ENCODE assay signal across 12 cellular contexts in the genomic region with DNA sequence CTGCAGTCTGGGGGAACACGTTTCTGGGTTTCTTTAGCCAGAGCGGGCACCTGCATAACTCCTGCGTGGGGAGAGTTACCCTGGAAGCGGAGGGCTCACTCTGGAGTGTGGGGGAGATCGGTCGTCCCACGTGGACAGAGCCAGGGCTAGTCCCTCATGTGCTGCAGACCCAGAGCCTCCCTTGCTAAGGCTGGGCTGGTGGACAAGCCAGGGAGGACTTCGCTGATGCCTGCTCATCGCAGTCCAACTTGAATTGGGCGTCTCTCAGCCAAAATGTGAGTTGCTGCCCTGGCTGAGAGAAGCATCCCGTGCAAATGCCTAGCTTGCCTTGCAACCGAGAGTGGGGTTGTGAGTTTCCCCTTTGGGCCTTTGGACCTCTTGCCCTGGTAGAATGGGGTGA. TPM values are rescaled to one million over a fixed set of nuclear protein-coding genes. Genes with fewer than 3 reads are reported as not detected.
A peak's percentile ranks its signal among the peaks of the same experiment; 100 is the strongest.
DNase-seq lines count a peak whose midpoint lies in the region; TF ChIP-seq lines count a peak whose summit lies in the region.
"Had no signal": no experiment of that assay in that cellular context is flagged by ENCODE, and none has a peak within 500 bp of the region (broad histone marks: within the 10 kb centered on the region; RNA-seq: fewer than 3 reads in every experiment).

No MANE protein-coding gene starts in this region.

- no peak overlapping the region for H2AFZ ChIP-seq in neural progenitor cell (replicated peaks)

- H3K79me2 ChIP-seq in neural progenitor cell (ENCODE audit: low read depth), result no peaks in the 10 kb centered on the region

- H3K4me1 ChIP-seq in left ventricle myocardium inferior (peaks cover 45% of the 10 kb centered on the region), esophagus muscularis mucosa (peaks cover 19 to 55% (median 46%) of the 10 kb centered on the region in 4 donors), neural progenitor cell (no peaks in the 10 kb centered on the region), urinary bladder (ENCODE audit: insufficient read depth) (no peaks in the 10 kb centered on the region)

- H3K27ac Mint-ChIP-seq in neural progenitor cell, result no peak overlapping the region

- peak overlapping the region; percentile 83 for H3K27ac ChIP-seq in left ventricle myocardium inferior (replicated peaks)
- peak overlapping the region; percentile 94 to 97 (median 96) for H3K27ac ChIP-seq in esophagus muscularis mucosa (replicated peaks in 1 of 4)
- H3K27ac ChIP-seq in neural progenitor cell, result no peak overlapping the region
- H3K27ac ChIP-seq in urinary bladder (ENCODE audit: low read depth), result peak overlapping the region; percentile 44
- H3K27ac ChIP-seq: SK-N-MC had no signal

- no peaks in the 10 kb centered on the region for H3K9me3 Mint-ChIP-seq in neural progenitor cell

- no peaks in the 10 kb centered on the region for H3K36me3 ChIP-seq in left ventricle myocardium inferior
- H3K36me3 ChIP-seq in esophagus muscularis mucosa, result peaks cover 0 to 5% (median 0%) of the 10 kb centered on the region in 4 donors
- no peaks in the 10 kb centered on the region for H3K36me3 ChIP-seq in neural progenitor cell
- H3K36me3 ChIP-seq in urinary bladder (ENCODE audit: insufficient read depth), result no peaks in the 10 kb centered on the region

- no peak for DNase-seq in left ventricle myocardium inferior
- DNase-seq in cardiac septum (ENCODE audit: low spot score), result no peak
- no peak for DNase-seq in esophagus muscularis mucosa (ENCODE audit: extremely low spot score)
- no peak for DNase-seq in neural progenitor cell (ENCODE audit: low spot score)
- DNase-seq in SKM-1 (lab: John Stamatoyannopoulos, UW; ENCODE audit: unreplicated experiment), result no peak
- no peak for DNase-seq in amniotic stem cell (lab: John Stamatoyannopoulos, UW)
- DNase-seq in Kasumi-1 (lab: John Stamatoyannopoulos, UW), result no peak
- DNase-seq: CD4-positive, CD25-positive, alpha-beta regulatory T cell; central memory CD4-positive, alpha-beta T cell; NCI-H524 treated with DMSO at 0.1 percent for 48 hours had no signal

- 67% methylated on average over 6 of the region's 12 CpGs for WGBS in esophagus muscularis mucosa
- 26% methylated on average over 12 of the region's 12 CpGs for WGBS in urinary bladder

- TF ChIP-seq POLR2A in esophagus muscularis mucosa (IDR thresholded peaks at IDR 0.05; ENCODE audit: low read depth), result no peak

- no peak for TF ChIP-seq CTCF in left ventricle myocardium inferior (IDR thresholded peaks at IDR 0.05; ENCODE audit: borderline replicate concordance)
- TF ChIP-seq CTCF in esophagus muscularis mucosa (IDR thresholded peaks at IDR 0.05), result no peak
- TF ChIP-seq CTCF in neural progenitor cell (IDR thresholded peaks at IDR 0.05), result no peak

- H3F3A ChIP-seq in neural progenitor cell (ENCODE audit: low read depth), result no peaks in the 10 kb centered on the region

- H3K36me3 Mint-ChIP-seq in neural progenitor cell, result no peaks in the 10 kb centered on the region
- H3K36me3 Mint-ChIP-seq: CD4-positive, CD25-positive, alpha-beta regulatory T cell had no signal

- peak overlapping the region; percentile 89 for H3K4me3 Mint-ChIP-seq in neural progenitor cell

- no peaks in the 10 kb centered on the region for H4K20me1 ChIP-seq in neural progenitor cell (ENCODE audit: low read depth)

- H3K4me2 ChIP-seq in neural progenitor cell, result no peak overlapping the region

- TF ChIP-seq EP300 in esophagus muscularis mucosa (IDR thresholded peaks at IDR 0.05), result no peak

- H3K9me3 ChIP-seq in left ventricle myocardium inferior (replicated peaks) (no peaks in the 10 kb centered on the region), esophagus muscularis mucosa (no peaks in the 10 kb centered on the region), neural progenitor cell (ENCODE audit: low read depth) (no peaks in the 10 kb centered on the region)

- intact Hi-C loops in left ventricle myocardium inferior (cut with micrococcal nuclease) (no loop called here), cardiac septum (cut with DNase I) (no loop called here), esophagus muscularis mucosa (cut with DNase I) (no loop called here)

- peaks cover 47% of the 10 kb centered on the region for H3K27me3 Mint-ChIP-seq in neural progenitor cell (ENCODE audit: insufficient read depth, low read depth)

- H3K4me3 ChIP-seq in left ventricle myocardium inferior (peak overlapping the region; percentile 76), esophagus muscularis mucosa (peak overlapping the region; percentile 70 to 95 (median 76)), neural progenitor cell (no peak overlapping the region), urinary bladder (ENCODE audit: low read depth, low read length) (peak overlapping the region; percentile 61)

- peaks cover 38% of the 10 kb centered on the region for H3K27me3 ChIP-seq in left ventricle myocardium inferior (ENCODE audit: low read depth)
- peaks cover 0 to 10% (median 0%) of the 10 kb centered on the region in 4 donors for H3K27me3 ChIP-seq in esophagus muscularis mucosa
- peaks cover 70% of the 10 kb centered on the region for H3K27me3 ChIP-seq in neural progenitor cell

- H3K9ac ChIP-seq in neural progenitor cell, result no peak overlapping the region

- peaks cover 22% of the 10 kb centered on the region for H3K4me1 Mint-ChIP-seq in neural progenitor cell

RNA-seq across cellular contexts. Expression of a gene that starts 1.0 kb away (rescaled TPM):
- 12.8 TPM for total RNA-seq in left ventricle myocardium inferior
- total RNA-seq in cardiac septum, result 16.3 TPM
- 100 to 1,000 TPM; 230 to 568 (median 289) TPM for total RNA-seq in esophagus muscularis mucosa
- total RNA-seq in neural progenitor cell (ENCODE audit: low replicate concordance), result 0.11 and 0.50 TPM in 2 replicates
- total RNA-seq in urinary bladder, result 69.1 TPM
- polyA plus RNA-seq in urinary bladder, result 228 TPM
